11 cellular contexts compared by ENCODE assay signal in genomic region chr1:51564124-51564523, GRCh38. TPM values are rescaled to one million over a fixed set of nuclear protein-coding genes. Genes with fewer than 3 reads are reported as not detected.
DNase-seq lines count a peak whose midpoint lies in the region; ATAC-seq, FAIRE-seq and TF ChIP-seq lines count a peak whose summit lies in the region.
"Had no signal": no experiment of that assay in that cellular context is flagged by ENCODE, and none has a peak within 500 bp of the region (broad histone marks: within the 10 kb centered on the region; RNA-seq: fewer than 3 reads in every experiment).

No MANE protein-coding gene starts in this region.

- H3K27me3 ChIP-seq in HepG2 (ENCODE audit: control insufficient read depth in 1 of 2, insufficient read depth in 2 of 2, low read length in 2 of 2), result 0 out of 5 replicates have a peak, but pooled peaks cover 0 to 3% of the 10 kb centered on the region in 2 experiments
- H3K27me3 ChIP-seq in right cardiac atrium (ENCODE audit: control insufficient read depth, insufficient read depth), result no peaks in the 10 kb centered on the region
- H3K27me3 ChIP-seq: body of pancreas, Peyer's patch had no signal

- no peaks in the 10 kb centered on the region for H4K20me1 ChIP-seq in HepG2 (ENCODE audit: insufficient read depth, low read length)

- H3K27ac Mint-ChIP-seq in activated T-helper 17 cell treated with anti-CD3 and anti-CD28 coated beads, Interleukin-2, amount 50 U/mL, for 72 hours, result no peak overlapping the region

- no peak overlapping the region for H3K4me2 ChIP-seq in HepG2 (ENCODE audit: low read depth, low read length)

- H3K4me1 ChIP-seq in HepG2 (ENCODE audit: insufficient read depth, low read length) (peaks cover 16% of the 10 kb centered on the region), right cardiac atrium (ENCODE audit: control insufficient read depth, insufficient read depth, low read length) (peaks cover 4% of the 10 kb centered on the region)

- no peak for TF ChIP-seq RAD21 in HepG2 (CRISPR knock-in tag; IDR thresholded peaks at IDR 0.05)

- H3K9me3 Mint-ChIP-seq in activated T-helper 17 cell treated with anti-CD3 and anti-CD28 coated beads, Interleukin-2, amount 50 U/mL, for 72 hours, result no peaks in the 10 kb centered on the region

- H3K36me3 Mint-ChIP-seq in activated T-helper 17 cell treated with anti-CD3 and anti-CD28 coated beads, Interleukin-2, amount 50 U/mL, for 72 hours (ENCODE audit: low read depth), result no peaks in the 10 kb centered on the region

- H3K9me3 ChIP-seq in HepG2 (ENCODE audit: low read length) (no peaks in the 10 kb centered on the region), right cardiac atrium (ENCODE audit: control insufficient read depth, low read length) (no peaks in the 10 kb centered on the region)
- H3K9me3 ChIP-seq: body of pancreas, Peyer's patch had no signal

- no peak for TF ChIP-seq EP300 in HepG2 (IDR thresholded peaks at IDR 0.05; ENCODE audit: low read depth in 2 of 2, low read length in 2 of 2)
- no peak for TF ChIP-seq EP300 in HepG2 (CRISPR knock-in tag; IDR thresholded peaks at IDR 0.05; ENCODE audit: borderline replicate concordance)

- peaks cover 6% of the 10 kb centered on the region for H3K4me1 Mint-ChIP-seq in activated T-helper 17 cell treated with anti-CD3 and anti-CD28 coated beads, Interleukin-2, amount 50 U/mL, for 72 hours

- peak; percentile 48 for ATAC-seq in GM19463 (IDR thresholded peaks at IDR 0.05; ENCODE audit: unreplicated experiment)
- peak; percentile 71 for ATAC-seq in activated T-helper 17 cell treated with anti-CD3 and anti-CD28 coated beads, Interleukin-2, amount 50 U/mL, for 72 hours (replicated peaks)
- no peak for ATAC-seq in HepG2
- ATAC-seq in right cardiac atrium, result no peak
- ATAC-seq in HG02623 (IDR thresholded peaks at IDR 0.05; ENCODE audit: unreplicated experiment), result no peak
- ATAC-seq: body of pancreas had no signal

- no peak overlapping the region for H2AFZ ChIP-seq in HepG2 (ENCODE audit: low read length)

- H3K36me3 ChIP-seq in HepG2 (replicated peaks in 1 of 2; ENCODE audit: control insufficient read depth in 1 of 2, insufficient read depth in 2 of 2, low read length in 2 of 2), result no peaks in the 10 kb centered on the region

- no peak overlapping the region for H3K4me3 Mint-ChIP-seq in activated T-helper 17 cell treated with anti-CD3 and anti-CD28 coated beads, Interleukin-2, amount 50 U/mL, for 72 hours

- TF ChIP-seq POLR2A in HepG2 (IDR thresholded peaks at IDR 0.05; ENCODE audit: insufficient read depth in 1 of 2, low read depth in 2 of 2, low read length in 2 of 2), result no peak

- H3K27ac ChIP-seq in HepG2 (ENCODE audit: extremely low read length, insufficient read depth, low read length) (no peak overlapping the region), right cardiac atrium (ENCODE audit: low read length) (no peak overlapping the region)
- H3K27ac ChIP-seq: body of pancreas, Peyer's patch had no signal

- H3K79me2 ChIP-seq in HepG2 (ENCODE audit: insufficient read depth, low read length), result no peaks in the 10 kb centered on the region

- in situ Hi-C loops in HepG2 (cut with HindIII; ENCODE audit: extremely low pct_ligation_motif_present, low pct_unique_long_range_greater_than_20kb), result no loop called here

- CTCF ChIA-PET in HepG2 (lab: Yijun Ruan, JAX; ENCODE audit: low intra/inter-chr PET ratio, low total read pairs), result no interaction called here

- no peak overlapping the region for H3K4me3 ChIP-seq in HepG2 (replicated peaks in 1 of 3; ENCODE audit: insufficient read depth in 1 of 3, low read depth in 2 of 3, low read length in 3 of 3)
- no peak overlapping the region for H3K4me3 ChIP-seq in right cardiac atrium (ENCODE audit: low read length)
- H3K4me3 ChIP-seq: body of pancreas, Peyer's patch had no signal

- no peak for TF ChIP-seq CTCF in HepG2 (CRISPR knock-in tag; IDR thresholded peaks at IDR 0.05)

- BruUV-seq in HepG2 (replicated peaks; lab: Mats Ljungman, UMichigan), result no TSS peak

- no peak for FAIRE-seq in HepG2 (lab: Jason Lieb, UNC)

- peak; percentile 28 for DNase-seq in CD1c-positive myeloid dendritic cell (ENCODE audit: extremely low spot score)
- no peak for DNase-seq in HepG2 (ENCODE audit: low spot score)
- no peak for DNase-seq in stimulated activated naive CD4-positive, alpha-beta T cell (lab: John Stamatoyannopoulos, UW)
- no peak for DNase-seq in right cardiac atrium
- no peak for DNase-seq in SK-N-DZ (ENCODE audit: low spot score)
- DNase-seq: NCI-H1417, Peyer's patch had no signal

- POLR2A ChIA-PET in HepG2 (lab: Yijun Ruan, JAX), result no interaction called here

- H3K9ac ChIP-seq in HepG2 (ENCODE audit: insufficient read depth, low read depth, low read length), result no peak overlapping the region

- intact Hi-C loops in HepG2 (cut with micrococcal nuclease; ENCODE audit: unreplicated experiment), result no loop called here
- intact Hi-C loops in right cardiac atrium (cut with DNase I), result no loop called here

- H3K27me3 Mint-ChIP-seq in activated T-helper 17 cell treated with anti-CD3 and anti-CD28 coated beads, Interleukin-2, amount 50 U/mL, for 72 hours, result no peaks in the 10 kb centered on the region

TF ChIP-seq in HepG2, 621 proteins besides CTCF, POLR2A, EP300 and RAD21 (continues in another document):
- no peak for TF ChIP-seq SIX1 (CRISPR knock-in tag; IDR thresholded peaks at IDR 0.05; ENCODE audit: borderline replicate concordance)
- peak; percentile 98 for TF ChIP-seq RELA (CRISPR knock-in tag; IDR thresholded peaks at IDR 0.05)
- TF ChIP-seq MYNN (CRISPR knock-in tag; IDR thresholded peaks at IDR 0.05; ENCODE audit: low read depth), result no peak

RNA-seq across cellular contexts. Expression of gene EPS15, which starts 45.1 kb away (rescaled TPM):
- 10 to 100 TPM; 54.2 to 65.4 TPM for total RNA-seq in activated T-helper 17 cell treated with anti-CD3 and anti-CD28 coated beads, Interleukin-2, amount 50 U/mL, for 72 hours
- total RNA-seq in HepG2 (2016; rRNA removed; fragmentation: Illumina TruSeq; extraction: Trizol) (19.3 and 33.6 TPM in 2 replicates), right cardiac atrium (10 to 100 TPM; 72.4 to 87.5 (median 74.5) TPM)
- 18.9 and 24.9 TPM in 2 replicates for total RNA-seq in HepG2 (2016; cell fraction: cytosol; rRNA removed; fragmentation: Illumina TruSeq; extraction: Trizol; ENCODE audit: low read depth)
- 18.3 and 30.7 TPM in 2 replicates for total RNA-seq in HepG2 (2016; cell fraction: insoluble cytoplasmic fraction; rRNA removed; fragmentation: Illumina TruSeq; extraction: Trizol)
- 20.2 and 23.7 TPM in 2 replicates for total RNA-seq in HepG2 (2016; cell fraction: membrane; rRNA removed; fragmentation: Illumina TruSeq; extraction: Trizol)
- total RNA-seq in HepG2 (2016; cell fraction: nucleus; rRNA removed; fragmentation: Illumina TruSeq; extraction: Trizol), result 19.4 and 20.2 TPM in 2 replicates
- polyA plus RNA-seq in HepG2 (2011; rRNA removed) (13.5 and 14.3 TPM in 2 replicates), right cardiac atrium (26.0 TPM)
- 6.6 and 11.7 TPM in 2 replicates for polyA plus RNA-seq in HepG2 (2011; cell fraction: cytosol; rRNA removed)
- polyA plus RNA-seq in HepG2 (2011; cell fraction: nucleus; rRNA removed), result 11.1 and 13.7 TPM in 2 replicates
- 17.2 and 18.4 TPM in 2 replicates for polyA plus RNA-seq in HepG2 (2012)
- polyA plus RNA-seq in HepG2 (2016; cell fraction: cytosol; fragmentation: Illumina TruSeq; extraction: Trizol; ENCODE audit: low read depth), result 1.9 and 2.1 TPM in 2 replicates
- polyA plus RNA-seq in HepG2 (2016; cell fraction: insoluble cytoplasmic fraction; fragmentation: Illumina TruSeq; extraction: Trizol; ENCODE audit: low read depth), result 22.3 and 23.1 TPM in 2 replicates
- polyA plus RNA-seq in HepG2 (2016; cell fraction: membrane; fragmentation: Illumina TruSeq; extraction: Trizol; ENCODE audit: low read depth), result 7.0 and 7.5 TPM in 2 replicates
- polyA plus RNA-seq in HepG2 (2016; cell fraction: nucleus; fragmentation: Illumina TruSeq; extraction: Trizol; ENCODE audit: insufficient read depth, low read depth), result 18.0 and 18.2 TPM in 2 replicates
- 20.3 and 23.0 TPM in 2 replicates for polyA minus RNA-seq in HepG2 (2011; rRNA and poly(A)+ RNA removed; ENCODE audit: low replicate concordance)
- 28.8 and 39.2 TPM in 2 replicates for polyA minus RNA-seq in HepG2 (2011; cell fraction: cytosol; rRNA and poly(A)+ RNA removed)
- polyA minus RNA-seq in HepG2 (2011; cell fraction: nucleus; rRNA and poly(A)+ RNA removed), result 39.4 and 39.5 TPM in 2 replicates
- polyA plus RNA-seq in SK-N-DZ (2014; cell fraction: cytosol; rRNA removed), result 14.5 and 15.4 TPM in 2 replicates
- 11.7 and 22.5 TPM in 2 replicates for polyA plus RNA-seq in SK-N-DZ (2014; cell fraction: nucleus; rRNA removed)

RNA-seq across cellular contexts. Expression of gene OSBPL9, which starts 52.8 kb away (rescaled TPM):
- 10 to 100 TPM; 42.9 to 47.6 TPM for total RNA-seq in activated T-helper 17 cell treated with anti-CD3 and anti-CD28 coated beads, Interleukin-2, amount 50 U/mL, for 72 hours
- 142 and 198 TPM in 2 replicates for total RNA-seq in HepG2 (2016; rRNA removed; fragmentation: Illumina TruSeq; extraction: Trizol)
- total RNA-seq in HepG2 (2016; cell fraction: cytosol; rRNA removed; fragmentation: Illumina TruSeq; extraction: Trizol; ENCODE audit: low read depth), result 83.0 and 90.3 TPM in 2 replicates
- total RNA-seq in HepG2 (2016; cell fraction: insoluble cytoplasmic fraction; rRNA removed; fragmentation: Illumina TruSeq; extraction: Trizol), result 140 and 189 TPM in 2 replicates
- 195 and 199 TPM in 2 replicates for total RNA-seq in HepG2 (2016; cell fraction: membrane; rRNA removed; fragmentation: Illumina TruSeq; extraction: Trizol)
- total RNA-seq in HepG2 (2016; cell fraction: nucleus; rRNA removed; fragmentation: Illumina TruSeq; extraction: Trizol), result 96.3 and 107 TPM in 2 replicates
- 83.6 and 90.3 TPM in 2 replicates for polyA plus RNA-seq in HepG2 (2011; rRNA removed)
- polyA plus RNA-seq in HepG2 (2011; cell fraction: cytosol; rRNA removed), result 52.4 and 69.4 TPM in 2 replicates
- polyA plus RNA-seq in HepG2 (2011; cell fraction: nucleus; rRNA removed), result 49.8 and 58.7 TPM in 2 replicates
- polyA plus RNA-seq in HepG2 (2012), result 57.7 and 63.5 TPM in 2 replicates
- 46.8 and 71.1 TPM in 2 replicates for polyA plus RNA-seq in HepG2 (2016; cell fraction: cytosol; fragmentation: Illumina TruSeq; extraction: Trizol; ENCODE audit: low read depth)
- 168 and 174 TPM in 2 replicates for polyA plus RNA-seq in HepG2 (2016; cell fraction: insoluble cytoplasmic fraction; fragmentation: Illumina TruSeq; extraction: Trizol; ENCODE audit: low read depth)
- 130 and 144 TPM in 2 replicates for polyA plus RNA-seq in HepG2 (2016; cell fraction: membrane; fragmentation: Illumina TruSeq; extraction: Trizol; ENCODE audit: low read depth)
- polyA plus RNA-seq in HepG2 (2016; cell fraction: nucleus; fragmentation: Illumina TruSeq; extraction: Trizol; ENCODE audit: insufficient read depth, low read depth), result 90.8 and 95.0 TPM in 2 replicates
- polyA minus RNA-seq in HepG2 (2011; rRNA and poly(A)+ RNA removed; ENCODE audit: low replicate concordance), result 188 and 207 TPM in 2 replicates
- polyA minus RNA-seq in HepG2 (2011; cell fraction: cytosol; rRNA and poly(A)+ RNA removed), result 68.2 and 76.9 TPM in 2 replicates
- polyA minus RNA-seq in HepG2 (2011; cell fraction: nucleus; rRNA and poly(A)+ RNA removed), result 202 and 205 TPM in 2 replicates
- 10 to 100 TPM; 55.3 to 68.8 (median 62.2) TPM for total RNA-seq in right cardiac atrium
- 46.1 TPM for polyA plus RNA-seq in right cardiac atrium
- 97.1 and 101 TPM in 2 replicates for polyA plus RNA-seq in SK-N-DZ (2014; cell fraction: cytosol; rRNA removed)
- 51.2 and 62.5 TPM in 2 replicates for polyA plus RNA-seq in SK-N-DZ (2014; cell fraction: nucleus; rRNA removed)

Comparison
In these comparisons a context has a peak if more than half of its experiments do, and no peak if none do; other contexts are left out.
1. ATAC-seq: peak in GM19463 (single experiment) and activated T-helper 17 cell treated with anti-CD3 and anti-CD28 coated beads, Interleukin-2, amount 50 U/mL, for 72 hours (single experiment); none in HepG2 (single experiment), right cardiac atrium (0 of 2) and HG02623 (single experiment).